ENCODE assay signal across 26 cellular contexts in the genomic region with DNA sequence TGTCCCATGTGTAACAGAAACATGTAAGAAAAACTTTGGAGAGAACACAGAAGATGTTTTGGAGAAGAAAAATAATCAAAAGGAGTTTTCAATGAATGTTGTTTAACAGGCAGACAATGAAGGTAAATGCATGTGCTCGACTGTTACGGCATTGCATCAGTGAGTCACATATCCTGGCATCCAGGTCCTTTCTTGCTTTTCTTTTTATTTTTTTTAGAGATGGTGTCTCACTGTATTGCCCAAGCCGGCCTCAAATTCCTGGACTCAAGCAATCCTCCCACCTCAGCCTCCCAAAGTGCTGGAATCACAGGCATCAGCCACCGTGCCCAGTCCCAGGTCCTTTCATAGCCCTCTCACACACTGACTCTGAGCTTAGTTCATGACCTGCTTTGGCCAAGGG.
DNase-seq lines count a peak whose midpoint lies in the region; TF ChIP-seq lines count a peak whose summit lies in the region.
"Had no signal": no experiment of that assay in that cellular context is flagged by ENCODE, and none has a peak within 500 bp of the region (broad histone marks: within the 10 kb centered on the region; RNA-seq: fewer than 3 reads in every experiment).

No MANE protein-coding gene starts in this region.

- BruUV-seq in MCF 10A (replicated peaks; lab: Mats Ljungman, UMichigan) (no TSS peak), mammary epithelial cell (replicated peaks; lab: Mats Ljungman, UMichigan) (no TSS peak)

- no peaks in the 10 kb centered on the region for H3K36me3 Mint-ChIP-seq in MCF 10A (ENCODE audit: insufficient read depth, unreplicated experiment)
- H3K36me3 Mint-ChIP-seq: CD14-positive monocyte had no signal

- H3K23ac ChIP-seq in trophoblast cell (ENCODE audit: low read length), result no peak overlapping the region

- H2BK5ac ChIP-seq in trophoblast cell (ENCODE audit: low read depth, low read length, poor library complexity), result no peak overlapping the region

- H3K14ac ChIP-seq in trophoblast cell (ENCODE audit: low read length), result no peak overlapping the region

- H3K4me3 Mint-ChIP-seq in MCF 10A (ENCODE audit: unreplicated experiment), result no peak overlapping the region
- H3K4me3 Mint-ChIP-seq: CD14-positive monocyte; CD4-positive, alpha-beta memory T cell; CD4-positive, CD25-positive, alpha-beta regulatory T cell; CD8-positive, alpha-beta memory T cell had no signal

- no peaks in the 10 kb centered on the region for H3K27me3 Mint-ChIP-seq in MCF 10A (ENCODE audit: insufficient read depth, unreplicated experiment)
- H3K27me3 Mint-ChIP-seq: CD4-positive, alpha-beta memory T cell; CD4-positive, CD25-positive, alpha-beta regulatory T cell; CD8-positive, alpha-beta memory T cell had no signal

- peak; percentile 17 for DNase-seq in MCF 10A (ENCODE audit: unreplicated experiment)
- DNase-seq in breast epithelium (ENCODE audit: low spot score in 2 of 2), result no peak
- DNase-seq in mammary epithelial cell, result peak; percentile 8
- DNase-seq in epithelial cell of esophagus (ENCODE audit: low read depth), result peak; percentile 61
- peak; percentile 54 to 68 for DNase-seq in trophoblast cell
- no peak for DNase-seq in GM19240 (ENCODE audit: insufficient read length, low spot score)
- DNase-seq in AML-193 (lab: John Stamatoyannopoulos, UW), result no peak
- no peak for DNase-seq in posterior vena cava (ENCODE audit: low spot score)
- DNase-seq: BE2C; C1 segment of cervical spinal cord; CD4-positive, alpha-beta memory T cell; CD4-positive, CD25-positive, alpha-beta regulatory T cell; CD8-positive, alpha-beta memory T cell; COR-L47; DMS 273 treated with DMSO at 0.1 percent for 48 hours; DMS153; DMS53; DMS79; DND-41; EL; GDM1 had no signal

- no peak overlapping the region for H4K12ac ChIP-seq in trophoblast cell (ENCODE audit: low read depth, low read length)

- no peak overlapping the region for H3K18ac ChIP-seq in trophoblast cell (ENCODE audit: low read length)

- H3K4me2 ChIP-seq in mammary epithelial cell (ENCODE audit: insufficient read depth, low read depth, low read length) (no peak overlapping the region), trophoblast cell (ENCODE audit: low read length) (no peak overlapping the region)
- H3K4me2 ChIP-seq: A549, BLaER1 had no signal

- no peak overlapping the region for H4K8ac ChIP-seq in trophoblast cell (ENCODE audit: low read depth, low read length)

- no peak for TF ChIP-seq POLR2A in breast epithelium (IDR thresholded peaks at IDR 0.05)

- H2AK5ac ChIP-seq in trophoblast cell (ENCODE audit: low read length), result no peak overlapping the region

- H3K27me3 ChIP-seq in breast epithelium, result no peaks in the 10 kb centered on the region
- no peaks in the 10 kb centered on the region for H3K27me3 ChIP-seq in mammary epithelial cell (ENCODE audit: insufficient read depth, low read length)
- no peaks in the 10 kb centered on the region for H3K27me3 ChIP-seq in trophoblast cell (ENCODE audit: insufficient read depth, low read length)
- H3K27me3 ChIP-seq: BE2C, BLaER1 had no signal

- H2BK12ac ChIP-seq in trophoblast cell (ENCODE audit: low read length), result no peak overlapping the region

- H3K4me3 ChIP-seq in breast epithelium (no peak overlapping the region), mammary epithelial cell (replicated peaks in 1 of 3; ENCODE audit: insufficient read depth in 1 of 3, low read depth in 2 of 3, low read length in 3 of 3) (no peak overlapping the region), epithelial cell of esophagus (ENCODE audit: low read length) (no peak overlapping the region), trophoblast cell (ENCODE audit: low read depth, low read length) (no peak overlapping the region)
- H3K4me3 ChIP-seq: A549, BLaER1, GM12878 had no signal

- no peaks in the 10 kb centered on the region for H3K36me3 ChIP-seq in breast epithelium
- H3K36me3 ChIP-seq in mammary epithelial cell (ENCODE audit: insufficient read depth, low read length), result no peaks in the 10 kb centered on the region
- no peaks in the 10 kb centered on the region for H3K36me3 ChIP-seq in trophoblast cell (ENCODE audit: control insufficient read depth in 1 of 2, insufficient read depth in 2 of 2, low read length in 2 of 2)
- H3K36me3 ChIP-seq: BE2C, BLaER1 had no signal

- POLR2A ChIA-PET in MCF 10A (lab: Yijun Ruan, JAX), result no interaction called here

- no peak overlapping the region for H4K91ac ChIP-seq in trophoblast cell (ENCODE audit: low read depth, low read length)

- CTCF ChIA-PET in MCF 10A (lab: Yijun Ruan, JAX), result interaction anchor here (1.2 kb wide), 1 partner anchor 15 kb away, joined by 4 read pairs; no protein-coding TSS in a partner anchor
- CTCF ChIA-PET in mammary epithelial cell (lab: Charles Lee; ENCODE audit: low non-redundant PET), result no interaction called here

- H3K27ac ChIP-seq in breast epithelium (no peak overlapping the region), mammary epithelial cell (ENCODE audit: insufficient read depth, low read depth, low read length) (no peak overlapping the region), trophoblast cell (ENCODE audit: low read depth, low read length) (no peak overlapping the region)
- H3K27ac ChIP-seq: 22Rv1, A549, BLaER1 had no signal

- H3K9me3 Mint-ChIP-seq in MCF 10A (ENCODE audit: unreplicated experiment), result peaks cover 15% of the 10 kb centered on the region

- H3K9me3 ChIP-seq in breast epithelium, result peaks cover 0 to 9% of the 10 kb centered on the region in 2 donors
- no peaks in the 10 kb centered on the region for H3K9me3 ChIP-seq in mammary epithelial cell (replicated peaks; ENCODE audit: insufficient read depth, low read length)
- H3K9me3 ChIP-seq in trophoblast cell (ENCODE audit: insufficient read depth, low read depth, low read length), result peaks cover 3% of the 10 kb centered on the region
- H3K9me3 ChIP-seq: A549 had no signal

- dilution Hi-C loops in mammary epithelial cell (cut with HindIII; ENCODE audit: low sequenced_read_pairs), result no loop called here

- WGBS in mammary epithelial cell (ENCODE audit: low coverage, missing lambda C conversion rate), result 87% methylated on average over 4 of the region's 4 CpGs
- WGBS in trophoblast cell (ENCODE audit: extremely low coverage, insufficient coverage, insufficient read length), result no CpG with 5 or more reads among the region's 4 CpGs

- intact Hi-C loops in MCF 10A (cut with micrococcal nuclease) (no loop called here), breast epithelium (cut with DNase I; ENCODE audit: low total_unique reads) (loop anchor here (2.0 kb wide), 1 partner anchor 44 kb away; no protein-coding TSS in a partner anchor), mammary epithelial cell (cut with micrococcal nuclease) (no loop called here), posterior vena cava (cut with DNase I) (no loop called here)

- no peaks in the 10 kb centered on the region for H3K79me1 ChIP-seq in trophoblast cell (ENCODE audit: low read length)

- H3K27ac Mint-ChIP-seq in MCF 10A (ENCODE audit: low read depth, unreplicated experiment), result no peak overlapping the region
- H3K27ac Mint-ChIP-seq: CD4-positive, alpha-beta memory T cell; CD4-positive, CD25-positive, alpha-beta regulatory T cell had no signal

- H2AFZ ChIP-seq in mammary epithelial cell (ENCODE audit: low read depth, low read length) (no peak overlapping the region), trophoblast cell (ENCODE audit: insufficient read depth, low read length, poor library complexity) (no peak overlapping the region)

- H4K20me1 ChIP-seq in mammary epithelial cell (ENCODE audit: insufficient read depth, low read length), result no peaks in the 10 kb centered on the region
- H4K20me1 ChIP-seq: BLaER1 had no signal

- in situ Hi-C loops in mammary epithelial cell (cut with MboI; ENCODE audit: low sequenced_read_pairs in 2 of 2), result no loop called here

- H3K9ac ChIP-seq in mammary epithelial cell (ENCODE audit: insufficient read depth, low read length) (no peak overlapping the region), trophoblast cell (ENCODE audit: low read length) (no peak overlapping the region)
- H3K9ac ChIP-seq: BLaER1 had no signal

- H2BK120ac ChIP-seq in trophoblast cell (ENCODE audit: insufficient read depth, low read length, poor library complexity), result no peak overlapping the region

- H3K4me1 Mint-ChIP-seq in MCF 10A (ENCODE audit: insufficient read depth, unreplicated experiment), result no peaks in the 10 kb centered on the region
- H3K4me1 Mint-ChIP-seq: CD14-positive monocyte; CD4-positive, alpha-beta memory T cell; CD4-positive, CD25-positive, alpha-beta regulatory T cell; CD8-positive, alpha-beta memory T cell had no signal

- H3K79me2 ChIP-seq in mammary epithelial cell (ENCODE audit: insufficient read depth, low read length) (no peaks in the 10 kb centered on the region), trophoblast cell (ENCODE audit: control insufficient read depth, insufficient read depth, low read length, poor library complexity) (no peaks in the 10 kb centered on the region)

- TF ChIP-seq CTCF in MCF 10A (IDR thresholded peaks at IDR 0.05; ENCODE audit: unreplicated experiment) (no peak), breast epithelium (IDR thresholded peaks at IDR 0.05) (no peak), mammary epithelial cell (conservative IDR thresholded peaks at IDR 0.05 in 1 of 2, IDR thresholded peaks at IDR 0.05 in 1 of 2; ENCODE audit: extremely low read depth in 1 of 2, insufficient read depth in 1 of 2, low read depth in 1 of 2, low read length in 2 of 2) (no peak), epithelial cell of esophagus (IDR thresholded peaks at IDR 0.05; ENCODE audit: insufficient read depth, low read depth, low read length, missing control alignments) (no peak)

- H3K4me1 ChIP-seq in breast epithelium, result no peaks in the 10 kb centered on the region
- H3K4me1 ChIP-seq in mammary epithelial cell (ENCODE audit: insufficient read depth, low read length), result no peaks in the 10 kb centered on the region
- H3K4me1 ChIP-seq in trophoblast cell (ENCODE audit: control insufficient read depth in 1 of 2, insufficient read depth in 2 of 2, low read length in 2 of 2), result no peaks in the 10 kb centered on the region
- H3K4me1 ChIP-seq: A549, BE2C, BLaER1 had no signal

- H3K4ac ChIP-seq in trophoblast cell (ENCODE audit: low read depth, low read length), result no peak overlapping the region

Comparison
In these comparisons a context has a peak if more than half of its experiments do, and no peak if none do; other contexts are left out.
1. DNase-seq: peak in MCF 10A (single experiment), mammary epithelial cell (single experiment), epithelial cell of esophagus (single experiment) and trophoblast cell (2 of 2); none in breast epithelium (0 of 2), GM19240 (single experiment), AML-193 (0 of 2) and posterior vena cava (single experiment).